In the genomic region with DNA sequence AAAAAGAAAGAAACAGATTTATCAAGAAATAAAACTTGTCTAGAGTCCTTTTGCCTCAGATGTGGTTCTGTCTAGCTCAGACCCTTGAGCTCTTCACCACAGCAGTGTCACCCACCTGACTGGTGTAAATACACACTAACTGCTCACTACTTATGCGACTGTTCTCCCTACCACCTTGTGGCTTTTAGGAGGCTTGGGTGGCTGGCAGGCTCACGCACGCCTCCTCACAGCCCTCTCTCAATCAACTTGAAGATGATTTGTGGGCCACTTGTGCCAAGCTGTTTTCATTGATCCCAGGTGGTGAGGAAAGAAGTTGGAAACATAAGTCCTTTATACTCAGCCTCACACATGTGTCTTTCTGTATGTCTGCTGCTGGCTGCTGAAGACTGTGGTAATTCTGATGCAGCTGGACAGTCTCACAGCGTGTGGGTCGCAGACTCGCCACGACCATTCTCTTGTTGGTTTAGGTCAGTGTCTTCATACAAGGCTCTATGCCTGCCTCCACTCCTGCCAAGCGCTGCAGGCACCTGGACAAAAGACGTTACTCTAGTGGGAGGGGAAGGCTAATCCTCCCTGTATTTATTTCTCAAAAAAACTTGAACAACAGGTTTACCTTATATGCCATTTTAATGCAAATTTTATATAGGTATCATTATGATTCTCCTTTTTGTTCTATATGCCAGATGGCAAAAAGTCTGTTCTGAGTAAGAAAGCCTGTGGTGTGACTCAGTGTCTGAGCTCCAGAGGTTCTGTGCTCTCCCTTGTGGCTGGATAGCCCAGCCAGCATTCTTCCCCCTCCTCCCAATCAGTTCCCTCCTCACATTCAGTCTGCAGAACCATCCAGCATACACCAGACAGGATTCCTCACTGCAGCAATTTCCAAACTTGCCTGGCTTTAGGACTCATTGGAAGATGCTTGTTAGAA, we compare ENCODE assay signal across 8 cellular contexts.
A peak's percentile ranks its signal among the peaks of the same experiment; 100 is the strongest.
DNase-seq lines count a peak whose midpoint lies in the region; ATAC-seq and TF ChIP-seq lines count a peak whose summit lies in the region.

No MANE protein-coding gene starts in this region.

- no peak overlapping the region for H3K23ac ChIP-seq in trophoblast cell (ENCODE audit: low read length)

- TF ChIP-seq CTCF in right atrium auricular region (IDR thresholded peaks at IDR 0.05), result no peak
- TF ChIP-seq CTCF in PC-9 (conservative IDR thresholded peaks at IDR 0.05), result no peak

- no peak overlapping the region for H3K4me3 ChIP-seq in right atrium auricular region
- no peak overlapping the region for H3K4me3 ChIP-seq in PC-9
- H3K4me3 ChIP-seq in trophoblast cell (ENCODE audit: low read depth, low read length), result no peak overlapping the region
- H3K4me3 ChIP-seq in aorta (ENCODE audit: low read length in 2 of 2), result no peak overlapping the region

- no peaks in the 10 kb centered on the region for H4K20me1 ChIP-seq in PC-9 (ENCODE audit: insufficient read depth)

- H3K18ac ChIP-seq in trophoblast cell (ENCODE audit: low read length), result peak overlapping the region; percentile 98

- H3K9ac ChIP-seq in trophoblast cell (ENCODE audit: low read length), result peak overlapping the region; percentile 42

- WGBS in trophoblast cell (ENCODE audit: extremely low coverage, insufficient coverage, insufficient read length), result no CpG with 5 or more reads among the region's 9 CpGs
- 74% methylated on average over 9 of the region's 9 CpGs for WGBS in aorta, 2 donors

- ATAC-seq in Right ventricle myocardium inferior (peak; percentile 69), HG03095 (IDR thresholded peaks at IDR 0.05; ENCODE audit: unreplicated experiment) (no peak), aorta (ENCODE audit: low FRiP score) (no peak)

- H2AFZ ChIP-seq in PC-9, result no peak overlapping the region
- H2AFZ ChIP-seq in trophoblast cell (ENCODE audit: insufficient read depth, low read length, poor library complexity), result peak overlapping the region; percentile 14

- H3K9me3 ChIP-seq in right atrium auricular region (no peaks in the 10 kb centered on the region), PC-9 (ENCODE audit: insufficient read depth, low read depth) (no peaks in the 10 kb centered on the region), trophoblast cell (ENCODE audit: insufficient read depth, low read depth, low read length) (no peaks in the 10 kb centered on the region), aorta (ENCODE audit: control insufficient read depth, low read length) (no peaks in the 10 kb centered on the region)

- H3K4me2 ChIP-seq in PC-9 (peak overlapping the region; percentile 61), trophoblast cell (ENCODE audit: low read length) (peak overlapping the region; percentile 22)

- H2BK120ac ChIP-seq in trophoblast cell (ENCODE audit: insufficient read depth, low read length, poor library complexity), result peak overlapping the region; percentile 100

- peaks cover 48% of the 10 kb centered on the region for H3F3A ChIP-seq in PC-9 (ENCODE audit: insufficient read depth, low read depth)

- H3K9me2 ChIP-seq in PC-9 (ENCODE audit: insufficient read depth), result no peaks in the 10 kb centered on the region

- intact Hi-C loops in Right ventricle myocardium inferior (cut with DNase I) (no loop called here), PC-9 (cut with micrococcal nuclease; ENCODE audit: unreplicated experiment) (loop anchor here (2.0 kb wide), 1 partner anchor 18 kb away; no protein-coding TSS in a partner anchor), aorta (cut with DNase I) (no loop called here)

- peak overlapping the region; percentile 100 for H2BK5ac ChIP-seq in trophoblast cell (ENCODE audit: low read depth, low read length, poor library complexity)

- DNase-seq in Right ventricle myocardium inferior (ENCODE audit: missing footprints) (no peak), right atrium auricular region (ENCODE audit: low spot score) (no peak), PC-9 (peak; percentile 51 to 68), epithelial cell of prostate (ENCODE audit: low read depth, low spot score) (peak; percentile 54), trophoblast cell (peak; percentile 69 to 76), globus pallidus (ENCODE audit: low spot score) (no peak), aorta (no peak)

- peak overlapping the region; percentile 100 for H4K91ac ChIP-seq in trophoblast cell (ENCODE audit: low read depth, low read length)

- H4K12ac ChIP-seq in trophoblast cell (ENCODE audit: low read depth, low read length), result peak overlapping the region; percentile 59

- peak overlapping the region; percentile 98 for H2BK12ac ChIP-seq in trophoblast cell (ENCODE audit: low read length)

- POLR2A ChIA-PET in PC-9 (lab: Charles Lee; ENCODE audit: unreplicated experiment), result interaction anchor here (0.6 to 1.2 kb wide), 5 partner anchors 16 to 145 kb away, joined by 3 to 9 read pairs (median 5); partner anchors contain the start of gene DIP2B

- TSS peak; percentile 88 for BruUV-seq in PC-9 (replicated peaks; lab: Mats Ljungman, UMichigan)

- H3K27ac ChIP-seq in right atrium auricular region, result no peak overlapping the region
- peak overlapping the region; percentile 93 for H3K27ac ChIP-seq in PC-9
- H3K27ac ChIP-seq in epithelial cell of prostate, result peak overlapping the region; percentile 90
- peak overlapping the region; percentile 100 for H3K27ac ChIP-seq in trophoblast cell (ENCODE audit: low read depth, low read length)
- H3K27ac ChIP-seq in aorta (ENCODE audit: low read depth in 1 of 2, low read length in 2 of 2), result no peak overlapping the region

- peaks cover 44% of the 10 kb centered on the region for H3K79me1 ChIP-seq in trophoblast cell (ENCODE audit: low read length)

- H3K79me2 ChIP-seq in PC-9 (ENCODE audit: low read depth) (peaks cover 72% of the 10 kb centered on the region), trophoblast cell (ENCODE audit: control insufficient read depth, insufficient read depth, low read length, poor library complexity) (peaks cover 13% of the 10 kb centered on the region)

- no peaks in the 10 kb centered on the region for H3K36me3 ChIP-seq in right atrium auricular region
- H3K36me3 ChIP-seq in PC-9 (ENCODE audit: low read depth), result no peaks in the 10 kb centered on the region
- no peaks in the 10 kb centered on the region for H3K36me3 ChIP-seq in trophoblast cell (ENCODE audit: control insufficient read depth in 1 of 2, insufficient read depth in 2 of 2, low read length in 2 of 2)
- no peaks in the 10 kb centered on the region for H3K36me3 ChIP-seq in aorta (ENCODE audit: control insufficient read depth in 1 of 2, insufficient read depth in 2 of 2, low read length in 1 of 2)

- peak overlapping the region; percentile 96 for H4K8ac ChIP-seq in trophoblast cell (ENCODE audit: low read depth, low read length)

- peak overlapping the region; percentile 98 for H3K4ac ChIP-seq in trophoblast cell (ENCODE audit: low read depth, low read length)

- peaks cover 0 to 31% of the 10 kb centered on the region in 2 donors for H3K4me1 ChIP-seq in right atrium auricular region
- peaks cover 67% of the 10 kb centered on the region for H3K4me1 ChIP-seq in PC-9 (replicated peaks; ENCODE audit: insufficient read depth)
- H3K4me1 ChIP-seq in trophoblast cell (ENCODE audit: control insufficient read depth in 1 of 2, insufficient read depth in 2 of 2, low read length in 2 of 2), result peaks cover 20 to 34% of the 10 kb centered on the region in 2 experiments
- H3K4me1 ChIP-seq in aorta (ENCODE audit: control insufficient read depth in 1 of 2, insufficient read depth in 2 of 2, low read length in 2 of 2), result peaks cover 1 to 12% of the 10 kb centered on the region in 2 donors

- H2AK5ac ChIP-seq in trophoblast cell (ENCODE audit: low read length), result peak overlapping the region; percentile 100

- H3K27me3 ChIP-seq in right atrium auricular region (no peaks in the 10 kb centered on the region), PC-9 (ENCODE audit: insufficient read depth, low read depth) (no peaks in the 10 kb centered on the region), trophoblast cell (ENCODE audit: insufficient read depth, low read length) (no peaks in the 10 kb centered on the region), aorta (ENCODE audit: control insufficient read depth in 1 of 2, insufficient read depth in 2 of 2, low read length in 1 of 2) (no peaks in the 10 kb centered on the region)

- peak overlapping the region; percentile 99 for H3K14ac ChIP-seq in trophoblast cell (ENCODE audit: low read length)

- CTCF ChIA-PET in PC-9 (lab: Charles Lee), result interaction anchor here (0.5 to 1.2 kb wide), 2 partner anchors 115 to 320 kb away, joined by 4 to 7 read pairs; partner anchors contain the start of gene DIP2B

Comparison
In these comparisons a context has a peak if more than half of its experiments do, and no peak if none do; other contexts are left out.
1. DNase-seq: peak in PC-9 (2 of 2), epithelial cell of prostate (single experiment) and trophoblast cell (2 of 2); none in Right ventricle myocardium inferior (single experiment), right atrium auricular region (single experiment), globus pallidus (single experiment) and aorta (0 of 2).
2. H3K27ac ChIP-seq: peak in PC-9 (single experiment), epithelial cell of prostate (single experiment) and trophoblast cell (single experiment); none in right atrium auricular region (0 of 2) and aorta (0 of 2).